ENCODE assay signal across 1 cellular context in the genomic region with DNA sequence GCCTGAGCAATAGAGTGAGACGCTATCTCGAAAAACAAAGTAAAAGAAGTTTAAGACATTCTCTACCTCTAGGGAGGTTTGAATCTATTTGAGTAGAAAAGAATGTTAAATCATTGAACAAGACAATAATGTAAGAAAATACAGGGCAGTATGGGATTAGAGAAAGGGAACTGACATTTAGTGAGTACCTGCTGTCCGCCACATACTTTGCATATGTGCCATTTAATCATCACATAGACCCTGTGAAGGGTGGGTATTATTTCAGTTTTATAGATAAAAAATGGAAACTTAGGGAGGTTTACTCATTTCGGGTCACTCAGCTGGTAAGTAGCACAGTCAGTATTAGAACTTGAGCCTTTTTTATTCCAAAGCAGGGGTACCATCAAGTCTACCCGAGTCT.
TF ChIP-seq lines count a peak whose summit lies in the region.

No MANE protein-coding gene starts in this region.

TF ChIP-seq in WTC11, 78 proteins besides CTCF, POLR2A, EP300 and RAD21 (continued from another document):
- TF ChIP-seq, protein P1, sequence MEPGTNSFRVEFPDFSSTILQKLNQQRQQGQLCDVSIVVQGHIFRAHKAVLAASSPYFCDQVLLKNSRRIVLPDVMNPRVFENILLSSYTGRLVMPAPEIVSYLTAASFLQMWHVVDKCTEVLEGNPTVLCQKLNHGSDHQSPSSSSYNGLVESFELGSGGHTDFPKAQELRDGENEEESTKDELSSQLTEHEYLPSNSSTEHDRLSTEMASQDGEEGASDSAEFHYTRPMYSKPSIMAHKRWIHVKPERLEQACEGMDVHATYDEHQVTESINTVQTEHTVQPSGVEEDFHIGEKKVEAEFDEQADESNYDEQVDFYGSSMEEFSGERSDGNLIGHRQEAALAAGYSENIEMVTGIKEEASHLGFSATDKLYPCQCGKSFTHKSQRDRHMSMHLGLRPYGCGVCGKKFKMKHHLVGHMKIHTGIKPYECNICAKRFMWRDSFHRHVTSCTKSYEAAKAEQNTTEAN (CRISPR knock-in tag; IDR thresholded peaks at IDR 0.05): no peak
- no peak for TF ChIP-seq SMAD3 (CRISPR knock-in tag; IDR thresholded peaks at IDR 0.05; ENCODE audit: borderline replicate concordance)
- no peak for TF ChIP-seq NR2C2 (CRISPR knock-in tag; IDR thresholded peaks at IDR 0.05)
- no peak for TF ChIP-seq MYBL2 (CRISPR knock-in tag; IDR thresholded peaks at IDR 0.05)
- TF ChIP-seq, protein P2, sequence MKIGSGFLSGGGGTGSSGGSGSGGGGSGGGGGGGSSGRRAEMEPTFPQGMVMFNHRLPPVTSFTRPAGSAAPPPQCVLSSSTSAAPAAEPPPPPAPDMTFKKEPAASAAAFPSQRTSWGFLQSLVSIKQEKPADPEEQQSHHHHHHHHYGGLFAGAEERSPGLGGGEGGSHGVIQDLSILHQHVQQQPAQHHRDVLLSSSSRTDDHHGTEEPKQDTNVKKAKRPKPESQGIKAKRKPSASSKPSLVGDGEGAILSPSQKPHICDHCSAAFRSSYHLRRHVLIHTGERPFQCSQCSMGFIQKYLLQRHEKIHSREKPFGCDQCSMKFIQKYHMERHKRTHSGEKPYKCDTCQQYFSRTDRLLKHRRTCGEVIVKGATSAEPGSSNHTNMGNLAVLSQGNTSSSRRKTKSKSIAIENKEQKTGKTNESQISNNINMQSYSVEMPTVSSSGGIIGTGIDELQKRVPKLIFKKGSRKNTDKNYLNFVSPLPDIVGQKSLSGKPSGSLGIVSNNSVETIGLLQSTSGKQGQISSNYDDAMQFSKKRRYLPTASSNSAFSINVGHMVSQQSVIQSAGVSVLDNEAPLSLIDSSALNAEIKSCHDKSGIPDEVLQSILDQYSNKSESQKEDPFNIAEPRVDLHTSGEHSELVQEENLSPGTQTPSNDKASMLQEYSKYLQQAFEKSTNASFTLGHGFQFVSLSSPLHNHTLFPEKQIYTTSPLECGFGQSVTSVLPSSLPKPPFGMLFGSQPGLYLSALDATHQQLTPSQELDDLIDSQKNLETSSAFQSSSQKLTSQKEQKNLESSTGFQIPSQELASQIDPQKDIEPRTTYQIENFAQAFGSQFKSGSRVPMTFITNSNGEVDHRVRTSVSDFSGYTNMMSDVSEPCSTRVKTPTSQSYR (CRISPR knock-in tag; IDR thresholded peaks at IDR 0.05): no peak
- TF ChIP-seq, protein P3, sequence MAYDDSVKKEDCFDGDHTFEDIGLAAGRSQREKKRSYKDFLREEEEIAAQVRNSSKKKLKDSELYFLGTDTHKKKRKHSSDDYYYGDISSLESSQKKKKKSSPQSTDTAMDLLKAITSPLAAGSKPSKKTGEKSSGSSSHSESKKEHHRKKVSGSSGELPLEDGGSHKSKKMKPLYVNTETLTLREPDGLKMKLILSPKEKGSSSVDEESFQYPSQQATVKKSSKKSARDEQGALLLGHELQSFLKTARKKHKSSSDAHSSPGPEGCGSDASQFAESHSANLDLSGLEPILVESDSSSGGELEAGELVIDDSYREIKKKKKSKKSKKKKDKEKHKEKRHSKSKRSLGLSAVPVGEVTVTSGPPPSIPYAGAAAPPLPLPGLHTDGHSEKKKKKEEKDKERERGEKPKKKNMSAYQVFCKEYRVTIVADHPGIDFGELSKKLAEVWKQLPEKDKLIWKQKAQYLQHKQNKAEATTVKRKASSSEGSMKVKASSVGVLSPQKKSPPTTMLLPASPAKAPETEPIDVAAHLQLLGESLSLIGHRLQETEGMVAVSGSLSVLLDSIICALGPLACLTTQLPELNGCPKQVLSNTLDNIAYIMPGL (CRISPR knock-in tag; IDR thresholded peaks at IDR 0.05): no peak
